Comparison of ENCODE assay signal across 16 cellular contexts in the genomic region with DNA sequence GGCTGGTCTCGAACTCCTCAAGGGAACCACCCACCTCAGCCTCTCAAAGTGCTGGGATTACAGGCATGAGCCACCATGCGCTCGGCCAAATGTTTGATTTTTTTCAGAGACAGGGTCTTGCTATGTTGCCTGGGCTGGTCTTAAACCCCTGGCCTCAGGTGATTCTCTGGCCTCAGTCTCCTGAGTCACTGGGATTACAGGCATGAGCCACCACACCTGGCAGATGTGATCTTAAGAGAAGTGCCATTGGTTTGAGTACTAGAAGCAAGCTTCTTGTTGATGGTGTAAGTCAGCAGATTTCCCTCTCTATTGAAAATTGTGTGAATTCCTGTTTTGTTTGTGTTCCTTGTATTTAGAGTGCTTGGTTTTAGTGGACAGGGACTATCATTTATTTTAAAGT. TPM values are rescaled to one million over a fixed set of nuclear protein-coding genes. Genes with fewer than 3 reads are reported as not detected.
DNase-seq lines count a peak whose midpoint lies in the region; ATAC-seq, FAIRE-seq and TF ChIP-seq lines count a peak whose summit lies in the region.
"Had no signal": no experiment of that assay in that cellular context is flagged by ENCODE, and none has a peak within 500 bp of the region (broad histone marks: within the 10 kb centered on the region; RNA-seq: fewer than 3 reads in every experiment).

No MANE protein-coding gene starts in this region.

- H3K27me3 ChIP-seq in spleen (replicated peaks in 1 of 7): no peaks in the 10 kb centered on the region
- no peaks in the 10 kb centered on the region for H3K27me3 ChIP-seq in pancreas

- ATAC-seq in HG02885 (IDR thresholded peaks at IDR 0.05; ENCODE audit: poor library complexity, unreplicated experiment): no peak
- no peak for ATAC-seq in pancreas

- POLR2A ChIA-PET in activated CD4-positive, alpha-beta memory T cell treated with anti-CD3 and anti-CD28 coated beads, Interleukin-2, amount 10 ng/mL, durations not matched to agents 7 days and 5 days (lab: Charles Lee): interaction anchor here (2.5 to 14.1 kb wide), 2 partner anchors 16 to 28 kb away, joined by 7 to 253 read pairs; no protein-coding TSS in a partner anchor

- no peaks in the 10 kb centered on the region for H3K9me3 Mint-ChIP-seq in activated naive CD4-positive, alpha-beta T cell treated with anti-CD3 and anti-CD28 coated beads for 36 hours
- H3K9me3 Mint-ChIP-seq in activated CD4-positive, alpha-beta memory T cell treated with anti-CD3 and anti-CD28 coated beads, Interleukin-2, amount 10 ng/mL, durations not matched to agents 7 days and 5 days: no peaks in the 10 kb centered on the region

- TF ChIP-seq CTCF in epithelial cell of esophagus (IDR thresholded peaks at IDR 0.05; ENCODE audit: insufficient read depth, low read depth, low read length, missing control alignments) (no peak), spleen (IDR thresholded peaks at IDR 0.05 in 8 of 11, conservative IDR thresholded peaks at IDR 0.05 in 3 of 11) (no peak), pancreas (IDR thresholded peaks at IDR 0.05) (no peak), GM13976 (IDR thresholded peaks at IDR 0.05; ENCODE audit: borderline replicate concordance, control extremely low read depth, extremely low read depth, insufficient read depth, missing control alignments) (no peak)

- H3K27me3 Mint-ChIP-seq in activated naive CD4-positive, alpha-beta T cell treated with anti-CD3 and anti-CD28 coated beads for 36 hours (ENCODE audit: low read depth): no peaks in the 10 kb centered on the region
- no peaks in the 10 kb centered on the region for H3K27me3 Mint-ChIP-seq in activated CD4-positive, alpha-beta memory T cell treated with anti-CD3 and anti-CD28 coated beads, Interleukin-2, amount 10 ng/mL, durations not matched to agents 7 days and 5 days

- no peak overlapping the region for H3K4me3 Mint-ChIP-seq in activated naive CD4-positive, alpha-beta T cell treated with anti-CD3 and anti-CD28 coated beads for 36 hours
- H3K4me3 Mint-ChIP-seq in activated CD4-positive, alpha-beta memory T cell treated with anti-CD3 and anti-CD28 coated beads, Interleukin-2, amount 10 ng/mL, durations not matched to agents 7 days and 5 days: peak overlapping the region; percentile 88

- in situ Hi-C loops in GM13976 (cut with MboI; ENCODE audit: low sequenced_read_pairs, unreplicated experiment): no loop called here

- H3K27ac Mint-ChIP-seq in activated naive CD4-positive, alpha-beta T cell treated with anti-CD3 and anti-CD28 coated beads for 36 hours: peak overlapping the region; percentile 86
- peak overlapping the region; percentile 60 for H3K27ac Mint-ChIP-seq in activated CD4-positive, alpha-beta memory T cell treated with anti-CD3 and anti-CD28 coated beads, Interleukin-2, amount 10 ng/mL, durations not matched to agents 7 days and 5 days

- no peaks in the 10 kb centered on the region for H3K9me3 ChIP-seq in spleen
- H3K9me3 ChIP-seq in pancreas: no peaks in the 10 kb centered on the region
- H3K9me3 ChIP-seq: thoracic aorta had no signal

- peaks cover 77 to 98% (median 96%) of the 10 kb centered on the region in 6 donors for H3K4me1 ChIP-seq in spleen
- H3K4me1 ChIP-seq in pancreas: peaks cover 10 to 33% (median 12%) of the 10 kb centered on the region in 3 donors

- peaks cover 56% of the 10 kb centered on the region for H3K36me3 Mint-ChIP-seq in activated naive CD4-positive, alpha-beta T cell treated with anti-CD3 and anti-CD28 coated beads for 36 hours (ENCODE audit: low read depth)
- peaks cover 86% of the 10 kb centered on the region for H3K36me3 Mint-ChIP-seq in activated CD4-positive, alpha-beta memory T cell treated with anti-CD3 and anti-CD28 coated beads, Interleukin-2, amount 10 ng/mL, durations not matched to agents 7 days and 5 days (ENCODE audit: low read depth)

- peak overlapping the region in 6 of 8 donors; percentile 1 to 98 (median 70) for H3K27ac ChIP-seq in spleen
- H3K27ac ChIP-seq in pancreas: no peak overlapping the region

- intact Hi-C loops in activated naive CD4-positive, alpha-beta T cell treated with anti-CD3 and anti-CD28 coated beads for 36 hours (cut with micrococcal nuclease): loop anchor here (5.0 kb wide), 2 partner anchors 117 to 197 kb away; partner anchors contain the start of gene RLF
- intact Hi-C loops in spleen (cut with DNase I; ENCODE audit: low total_unique reads): no loop called here
- intact Hi-C loops in pancreas (cut with DNase I): no loop called here

- no peak for TF ChIP-seq POLR2A in spleen (IDR thresholded peaks at IDR 0.05)

- FAIRE-seq in pancreas (lab: Jason Lieb, UNC): no peak
- FAIRE-seq: D721Med, GM12892, keratinocyte had no signal

- H3K36me3 ChIP-seq in spleen (peaks cover 0 to 66% (median 8%) of the 10 kb centered on the region in 6 donors), pancreas (no peaks in the 10 kb centered on the region)
- H3K36me3 ChIP-seq: thoracic aorta had no signal

- H3K4me3 ChIP-seq in epithelial cell of esophagus (ENCODE audit: low read length) (no peak overlapping the region), spleen (peak overlapping the region in 1 of 8 donors; percentile 39), pancreas (no peak overlapping the region)
- H3K4me3 ChIP-seq: thoracic aorta had no signal

- peaks cover 79% of the 10 kb centered on the region for H3K4me1 Mint-ChIP-seq in activated naive CD4-positive, alpha-beta T cell treated with anti-CD3 and anti-CD28 coated beads for 36 hours (ENCODE audit: low read depth)
- H3K4me1 Mint-ChIP-seq in activated CD4-positive, alpha-beta memory T cell treated with anti-CD3 and anti-CD28 coated beads, Interleukin-2, amount 10 ng/mL, durations not matched to agents 7 days and 5 days: peaks cover 76% of the 10 kb centered on the region

- no peak for DNase-seq in activated naive CD4-positive, alpha-beta T cell treated with anti-CD3 and anti-CD28 coated beads for 36 hours
- DNase-seq in activated naive CD4-positive, alpha-beta T cell (lab: John Stamatoyannopoulos, UW): no peak
- no peak for DNase-seq in activated CD4-positive, alpha-beta memory T cell treated with anti-CD3 and anti-CD28 coated beads, Interleukin-2, amount 10 ng/mL, durations not matched to agents 7 days and 5 days
- DNase-seq in epithelial cell of esophagus (ENCODE audit: low read depth) (peak; percentile 54), spleen (no peak), pancreas (no peak), GM13976 (ENCODE audit: low spot score) (no peak)
- DNase-seq: GDM1; NCI-H1105; nucleus accumbens; stimulated activated CD4-positive, alpha-beta T cell treated with anti-CD3 and anti-CD28 coated beads, Interleukin-4, amount 100 ng/mL, for 1 hour had no signal

- WGBS in spleen, 5 donors: 86 to 100% (median 94%) methylated on average over 3 of the region's 3 CpGs
- WGBS in pancreas, 2 donors: 95 to 98% methylated on average over 3 of the region's 3 CpGs

- CTCF ChIA-PET in activated naive CD4-positive, alpha-beta T cell treated with anti-CD3 and anti-CD28 coated beads for 36 hours (lab: Charles Lee): interaction anchor here (1.0 kb wide), 1 partner anchor 12 kb away, joined by 6 read pairs; no protein-coding TSS in a partner anchor
- CTCF ChIA-PET in activated CD4-positive, alpha-beta memory T cell treated with anti-CD3 and anti-CD28 coated beads, Interleukin-2, amount 10 ng/mL, durations not matched to agents 7 days and 5 days (lab: Charles Lee): interaction anchor here (0.7 kb wide), 1 partner anchor 11 kb away, joined by 5 read pairs; no protein-coding TSS in a partner anchor

RNA-seq across cellular contexts. Expression of gene CAP1, which starts 5.2 kb away (rescaled TPM):
- 100 to 1,000 TPM; 522 to 525 TPM for total RNA-seq in activated naive CD4-positive, alpha-beta T cell treated with anti-CD3 and anti-CD28 coated beads for 36 hours
- 100 to 1,000 TPM; 890 to 908 TPM for total RNA-seq in activated CD4-positive, alpha-beta memory T cell treated with anti-CD3 and anti-CD28 coated beads, Interleukin-2, amount 10 ng/mL, durations not matched to agents 7 days and 5 days
- 100 to 1,000 TPM; 241 to 608 (median 402) TPM for total RNA-seq in spleen
- polyA plus RNA-seq in spleen: 100 to 1,000 TPM; 124 to 200 (median 182) TPM
- 100 to 1,000 TPM in 2 of 6 donors, 10 to 100 TPM in 4; 40.7 to 146 (median 69.5) TPM for total RNA-seq in pancreas
- 10 to 100 TPM; 28.5 to 53.2 TPM for polyA plus RNA-seq in pancreas

RNA-seq across cellular contexts. Expression of gene PPT1, which starts 51.3 kb away (rescaled TPM):
- 10 to 100 TPM; 81.3 to 89.7 TPM for total RNA-seq in activated naive CD4-positive, alpha-beta T cell treated with anti-CD3 and anti-CD28 coated beads for 36 hours
- total RNA-seq in activated CD4-positive, alpha-beta memory T cell treated with anti-CD3 and anti-CD28 coated beads, Interleukin-2, amount 10 ng/mL, durations not matched to agents 7 days and 5 days: 10 to 100 TPM; 76.9 to 83.4 TPM
- total RNA-seq in spleen (100 to 1,000 TPM; 180 to 282 (median 214) TPM), pancreas (10 to 100 TPM; 20.1 to 74.1 (median 32.2) TPM)
- polyA plus RNA-seq in spleen (10 to 100 TPM; 57.1 to 88.0 (median 86.8) TPM), pancreas (10 to 100 TPM; 21.3 to 50.5 TPM)

Comparison
In these comparisons a context has a peak if more than half of its experiments do, and no peak if none do; other contexts are left out.
1. H3K27ac ChIP-seq: peak in spleen (6 of 8); none in pancreas (0 of 4).